19 cellular contexts compared by ENCODE assay signal in the genomic region with DNA sequence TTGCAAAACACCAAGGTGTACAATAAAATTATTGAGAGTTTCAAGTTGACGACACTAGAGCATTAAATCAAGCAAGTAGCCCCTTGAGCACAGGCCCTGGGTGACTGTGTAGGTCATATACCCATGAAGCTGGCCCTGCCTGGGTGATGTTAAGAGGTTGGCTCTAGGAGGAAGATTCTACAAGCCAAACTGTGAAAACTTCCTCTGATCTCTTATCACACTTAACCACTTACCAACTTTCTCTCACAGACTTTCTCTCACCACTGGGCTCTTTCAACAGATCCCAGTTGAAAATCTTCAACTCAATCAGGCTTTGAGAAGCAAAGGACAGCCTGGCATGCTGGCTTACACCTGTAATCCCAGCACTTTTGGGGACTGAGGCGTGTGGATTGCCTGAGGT.
"Had no signal": no experiment of that assay in that cellular context is flagged by ENCODE, and none has a peak within 500 bp of the region (broad histone marks: within the 10 kb centered on the region; RNA-seq: fewer than 3 reads in every experiment).

No MANE protein-coding gene starts in this region.

- H3K9me3 Mint-ChIP-seq: activated naive CD4-positive, alpha-beta T cell treated with anti-CD3 and anti-CD28 coated beads for 36 hours; natural killer cell; T-helper 1 cell treated with Interleukin-12 subunit alpha and Interleukin-12 subunit beta and Interleukin-4 antibody, amounts not matched to agents 30 μg/mL and 1 μg/mL, for 36 hours had no signal

- H3K4me3 Mint-ChIP-seq: activated naive CD4-positive, alpha-beta T cell treated with anti-CD3 and anti-CD28 coated beads for 36 hours; natural killer cell; T-helper 1 cell treated with Interleukin-12 subunit alpha and Interleukin-12 subunit beta and Interleukin-4 antibody, amounts not matched to agents 30 μg/mL and 1 μg/mL, for 36 hours had no signal

- H3K4me3 ChIP-seq: body of pancreas, cardiac muscle cell, heart left ventricle, lower lobe of right lung, ovary, prostate gland, spleen, thoracic aorta, upper lobe of left lung had no signal

- H3K27ac ChIP-seq: body of pancreas, cardiac muscle cell, heart left ventricle, lower lobe of right lung, ovary, prostate gland, spleen, thoracic aorta, upper lobe of left lung had no signal

- H3K4me1 ChIP-seq: body of pancreas, prostate gland had no signal

- FAIRE-seq: endometrium, kidney had no signal

- H3K36me3 Mint-ChIP-seq: natural killer cell had no signal

- H3K27ac Mint-ChIP-seq: activated naive CD4-positive, alpha-beta T cell treated with anti-CD3 and anti-CD28 coated beads for 36 hours; natural killer cell; T-helper 1 cell treated with Interleukin-12 subunit alpha and Interleukin-12 subunit beta and Interleukin-4 antibody, amounts not matched to agents 30 μg/mL and 1 μg/mL, for 36 hours had no signal

- H3K36me3 ChIP-seq: cardiac muscle cell, heart left ventricle, lower lobe of right lung, ovary, prostate gland, spleen, thoracic aorta, upper lobe of left lung had no signal

- H3K9me3 ChIP-seq: body of pancreas, heart left ventricle, lower lobe of right lung, ovary, prostate gland, spleen, thoracic aorta, upper lobe of left lung had no signal

- DNase-seq: activated CD4-positive, alpha-beta T cell treated with anti-CD3 and anti-CD28 coated beads for 1 hour; activated naive CD4-positive, alpha-beta T cell treated with anti-CD3 and anti-CD28 coated beads for 36 hours; activated T-cell treated with anti-CD3 and anti-CD28 coated beads, Interleukin-2, amount 50 U/mL, for 48 hours; anterior cingulate cortex; body of pancreas; heart left ventricle; kidney; lower lobe of right lung; natural killer cell; ovary; spleen; stimulated activated CD4-positive, alpha-beta T cell treated with anti-CD3 and anti-CD28 coated beads, Interleukin-4, amount 100 ng/mL, for 24 hours; stimulated activated naive CD4-positive, alpha-beta T cell treated with Interleukin-2 at 50 U/mL for 16 hours; upper lobe of left lung had no signal

- ATAC-seq: body of pancreas, heart left ventricle, lower lobe of right lung had no signal

- H3K27me3 ChIP-seq: body of pancreas, cardiac muscle cell, heart left ventricle, ovary, spleen, upper lobe of left lung had no signal
